ENCODE assay signal across 20 cellular contexts in the genomic region with DNA sequence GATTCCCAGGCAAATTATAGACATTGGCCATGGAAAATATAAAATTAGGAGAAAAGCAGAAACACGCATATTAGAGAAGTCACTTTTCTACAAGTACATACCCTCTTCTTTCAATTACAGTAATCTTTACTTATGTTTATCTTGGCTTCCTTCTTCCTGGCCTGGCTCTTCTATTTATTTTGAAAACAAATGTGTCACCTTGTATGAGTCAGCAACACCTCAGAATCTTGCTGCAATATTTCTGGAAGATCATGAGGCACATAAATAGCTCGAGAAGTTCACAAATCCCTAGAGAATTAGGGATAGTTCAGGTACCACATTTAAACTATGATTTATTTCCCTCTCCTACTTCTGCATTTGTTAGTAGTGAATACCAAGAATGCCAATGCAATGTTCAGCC.
DNase-seq lines count a peak whose midpoint lies in the region; ATAC-seq and TF ChIP-seq lines count a peak whose summit lies in the region.
"Had no signal": no experiment of that assay in that cellular context is flagged by ENCODE, and none has a peak within 500 bp of the region (broad histone marks: within the 10 kb centered on the region; RNA-seq: fewer than 3 reads in every experiment).

No MANE protein-coding gene starts in this region.

- H3K4me3 Mint-ChIP-seq in GM23338, result no peak overlapping the region
- H3K4me3 Mint-ChIP-seq: activated CD4-positive, alpha-beta T cell treated with anti-CD3 and anti-CD28 coated beads, Interleukin-2, amount 10 ng/mL, durations not matched to agents 24 days and 14 days had no signal

- H3K27me3 Mint-ChIP-seq in GM23338 (ENCODE audit: insufficient read depth, low read depth, poor library complexity), result peaks cover 2% of the 10 kb centered on the region
- H3K27me3 Mint-ChIP-seq: activated CD4-positive, alpha-beta T cell treated with anti-CD3 and anti-CD28 coated beads, Interleukin-2, amount 10 ng/mL, durations not matched to agents 24 days and 14 days had no signal

- H2AFZ ChIP-seq in GM23338, result no peak overlapping the region

- peaks cover 11% of the 10 kb centered on the region for H3K4me1 Mint-ChIP-seq in GM23338
- H3K4me1 Mint-ChIP-seq: activated CD4-positive, alpha-beta T cell treated with anti-CD3 and anti-CD28 coated beads, Interleukin-2, amount 10 ng/mL, durations not matched to agents 24 days and 14 days had no signal

- H3K4me3 ChIP-seq in GM23338, result no peak overlapping the region
- H3K4me3 ChIP-seq: esophagus muscularis mucosa, mucosa of descending colon, vagina had no signal

- peaks cover 34% of the 10 kb centered on the region; the same call in 2 of the 3 replicates for H3K36me3 Mint-ChIP-seq in GM23338 (ENCODE audit: low read depth)

- no peak overlapping the region for H3K4me2 ChIP-seq in GM23338

- peaks cover 18% of the 10 kb centered on the region for H3K79me2 ChIP-seq in GM23338 (replicated peaks; ENCODE audit: insufficient read depth)

- H3K4me1 ChIP-seq in GM23338 (ENCODE audit: insufficient read depth), result no peaks in the 10 kb centered on the region
- H3K4me1 ChIP-seq: esophagus muscularis mucosa, vagina had no signal

- ATAC-seq in GM23338 (no peak), GM21717 (IDR thresholded peaks at IDR 0.05; ENCODE audit: unreplicated experiment) (no peak), GM18498 (IDR thresholded peaks at IDR 0.05; ENCODE audit: unreplicated experiment) (no peak)
- ATAC-seq: mucosa of descending colon, Panc1 had no signal

- no peak for TF ChIP-seq CTCF in GM23338 (conservative IDR thresholded peaks at IDR 0.05; ENCODE audit: low read depth in 2 of 2)

- H4K20me1 ChIP-seq in GM23338 (replicated peaks; ENCODE audit: insufficient read depth), result no peaks in the 10 kb centered on the region

- H3K36me3 ChIP-seq in GM23338 (ENCODE audit: insufficient read depth), result no peaks in the 10 kb centered on the region
- H3K36me3 ChIP-seq: esophagus muscularis mucosa, vagina had no signal

- no peaks in the 10 kb centered on the region for H3K27me3 ChIP-seq in GM23338 (ENCODE audit: insufficient read depth)
- H3K27me3 ChIP-seq: esophagus muscularis mucosa, vagina had no signal

- no peak for DNase-seq in GM23338 (ENCODE audit: low spot score)
- peak; percentile 2 for DNase-seq in SW480 (ENCODE audit: low spot score)
- peak; percentile 1 for DNase-seq in fibroblast of gingiva (ENCODE audit: low read depth)
- peak; percentile 83 for DNase-seq in renal cortical epithelial cell (ENCODE audit: low read depth)
- no peak for DNase-seq in nucleus accumbens (lab: John Stamatoyannopoulos, UW)
- DNase-seq in CD1c-positive myeloid dendritic cell (ENCODE audit: extremely low spot score), result no peak
- DNase-seq: activated CD4-positive, alpha-beta T cell treated with anti-CD3 and anti-CD28 coated beads, Interleukin-2, amount 10 ng/mL, durations not matched to agents 24 days and 14 days; activated CD8-positive, alpha-beta memory T cell treated with anti-CD3 and anti-CD28 coated beads, Interleukin-2, amount 50 U/mL, for 48 hours; activated gamma-delta T cell treated with Interleukin-2 at 50 U/mL for 16 hours; anterior cingulate cortex; hypothalamus; mucosa of descending colon; NCI-H1048; NCI-H2107; stimulated activated CD4-positive, alpha-beta T cell treated with anti-CD3 and anti-CD28 coated beads, Interleukin-2, amount 100 ng/mL, for 48 hours had no signal

- H3K9me3 Mint-ChIP-seq in GM23338, result peaks cover 6% of the 10 kb centered on the region; the same call in 2 of the 3 replicates
- H3K9me3 Mint-ChIP-seq: activated CD4-positive, alpha-beta T cell treated with anti-CD3 and anti-CD28 coated beads, Interleukin-2, amount 10 ng/mL, durations not matched to agents 24 days and 14 days had no signal

- no peak overlapping the region for H3K27ac ChIP-seq in GM23338 (ENCODE audit: low read depth)
- H3K27ac ChIP-seq: esophagus muscularis mucosa, vagina had no signal

- H3K27ac Mint-ChIP-seq in GM23338, result peak overlapping the region; percentile 64
- H3K27ac Mint-ChIP-seq: activated CD4-positive, alpha-beta T cell treated with anti-CD3 and anti-CD28 coated beads, Interleukin-2, amount 10 ng/mL, durations not matched to agents 24 days and 14 days had no signal

- peaks cover 4% of the 10 kb centered on the region; the same call in 1 of the 2 replicates for H3K9me2 ChIP-seq in GM23338 (ENCODE audit: insufficient read depth)

- no peaks in the 10 kb centered on the region for H3F3A ChIP-seq in GM23338 (replicated peaks; ENCODE audit: low read depth)

TF ChIP-seq in GM23338, 12 proteins besides CTCF, POLR2A, EP300 and RAD21 (continues in another document):
- TF ChIP-seq CREB1 (CRISPR knock-in tag; IDR thresholded peaks at IDR 0.05; ENCODE audit: low read depth) (no peak), EZH2 (IDR thresholded peaks at IDR 0.05; ENCODE audit: low read depth, unreplicated experiment) (no peak), JUNB (IDR thresholded peaks at IDR 0.05; ENCODE audit: unreplicated experiment) (no peak), ZNF331 (CRISPR knock-in tag; IDR thresholded peaks at IDR 0.05; ENCODE audit: low read depth) (no peak), ETS1 (IDR thresholded peaks at IDR 0.05) (no peak), EZH2phosphoT487 (IDR thresholded peaks at IDR 0.05; ENCODE audit: unreplicated experiment) (no peak), STAT1 (IDR thresholded peaks at IDR 0.05; ENCODE audit: unreplicated experiment) (no peak), POLR2AphosphoS5 (IDR thresholded peaks at IDR 0.05; ENCODE audit: low read depth) (no peak), ZNF114 (CRISPR knock-in tag; IDR thresholded peaks at IDR 0.05) (no peak), ZNF462 (CRISPR knock-in tag; IDR thresholded peaks at IDR 0.05) (no peak)

Comparison
In these comparisons a context has a peak if more than half of its experiments do, and no peak if none do; other contexts are left out.
1. DNase-seq: peak in SW480 (single experiment), fibroblast of gingiva (single experiment) and renal cortical epithelial cell (single experiment); none in GM23338 (single experiment), nucleus accumbens (0 of 56) and CD1c-positive myeloid dendritic cell (single experiment).